ENCODE assay signal across 12 cellular contexts in the genomic region with DNA sequence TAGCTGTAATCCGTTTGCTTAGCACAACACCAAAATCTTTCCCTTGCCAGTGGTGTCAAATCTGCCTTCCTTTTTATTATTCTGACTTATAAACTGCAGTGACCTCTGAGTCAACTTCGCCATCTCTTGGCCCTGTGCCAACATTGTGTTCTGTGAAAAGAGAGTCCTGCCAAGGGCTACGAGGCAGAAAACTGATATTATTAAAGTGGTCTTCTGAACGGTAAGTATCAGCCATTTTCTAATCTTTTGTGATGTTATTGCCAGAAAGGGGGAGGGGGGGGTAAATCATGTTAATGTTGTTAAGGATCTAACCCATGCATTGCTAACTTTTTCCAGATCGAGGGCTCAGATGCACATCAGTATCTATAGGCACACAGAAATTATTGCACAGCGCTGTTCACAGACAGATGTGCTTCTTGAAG.
DNase-seq lines count a peak whose midpoint lies in the region; ATAC-seq and TF ChIP-seq lines count a peak whose summit lies in the region.
"Had no signal": no experiment of that assay in that cellular context is flagged by ENCODE, and none has a peak within 500 bp of the region (broad histone marks: within the 10 kb centered on the region; RNA-seq: fewer than 3 reads in every experiment).

No MANE protein-coding gene starts in this region.

- BruUV-seq in MCF 10A (replicated peaks; lab: Mats Ljungman, UMichigan): no TSS peak

- H3K4me3 ChIP-seq in breast epithelium (no peak overlapping the region), H7 (ENCODE audit: insufficient read depth, low read depth, low read length) (no peak overlapping the region)

- no peak for ATAC-seq in stimulated activated memory B cell treated with anti-CD40 and anti-IgM and Interleukin-4, amounts not matched to agents 10 μg/mL and 1 μg/mL and 100 μg/mL, for 72 hours
- ATAC-seq: stimulated activated naive B cell treated with anti-CD40 and anti-IgM and Interleukin-4, amounts not matched to agents 10 μg/mL and 1 μg/mL and 100 μg/mL, for 72 hours had no signal

- no peaks in the 10 kb centered on the region for H3K27me3 ChIP-seq in breast epithelium
- H3K27me3 ChIP-seq in H7 (ENCODE audit: control insufficient read depth, insufficient read depth, low read length): no peaks in the 10 kb centered on the region

- H3K36me3 Mint-ChIP-seq in MCF 10A (ENCODE audit: insufficient read depth, unreplicated experiment): no peaks in the 10 kb centered on the region
- peaks cover 16% of the 10 kb centered on the region for H3K36me3 Mint-ChIP-seq in stimulated activated memory B cell treated with anti-CD40 and anti-IgM and Interleukin-4, amounts not matched to agents 10 μg/mL and 1 μg/mL and 100 μg/mL, for 72 hours

- H3K9me3 ChIP-seq in breast epithelium: peaks cover 0 to 14% of the 10 kb centered on the region in 2 donors

- no peak overlapping the region for H3K27ac Mint-ChIP-seq in MCF 10A (ENCODE audit: low read depth, unreplicated experiment)
- no peak overlapping the region for H3K27ac Mint-ChIP-seq in stimulated activated memory B cell treated with anti-CD40 and anti-IgM and Interleukin-4, amounts not matched to agents 10 μg/mL and 1 μg/mL and 100 μg/mL, for 72 hours
- H3K27ac Mint-ChIP-seq: activated CD4-positive, alpha-beta T cell treated with anti-CD3 and anti-CD28 coated beads, Interleukin-2, amount 10 ng/mL, durations not matched to agents 24 days and 14 days; B cell; stimulated activated naive B cell treated with anti-CD40 and anti-IgM and Interleukin-4, amounts not matched to agents 10 μg/mL and 1 μg/mL and 100 μg/mL, for 72 hours had no signal

- peaks cover 7% of the 10 kb centered on the region for H3K4me1 Mint-ChIP-seq in MCF 10A (ENCODE audit: insufficient read depth, unreplicated experiment)
- peaks cover 10% of the 10 kb centered on the region for H3K4me1 Mint-ChIP-seq in stimulated activated memory B cell treated with anti-CD40 and anti-IgM and Interleukin-4, amounts not matched to agents 10 μg/mL and 1 μg/mL and 100 μg/mL, for 72 hours
- H3K4me1 Mint-ChIP-seq: activated CD4-positive, alpha-beta T cell treated with anti-CD3 and anti-CD28 coated beads, Interleukin-2, amount 10 ng/mL, durations not matched to agents 24 days and 14 days had no signal

- TF ChIP-seq CTCF in MCF 10A (IDR thresholded peaks at IDR 0.05; ENCODE audit: unreplicated experiment) (no peak), breast epithelium (IDR thresholded peaks at IDR 0.05) (no peak)

- H3K4me3 Mint-ChIP-seq in MCF 10A (ENCODE audit: unreplicated experiment): no peak overlapping the region
- no peak overlapping the region for H3K4me3 Mint-ChIP-seq in stimulated activated memory B cell treated with anti-CD40 and anti-IgM and Interleukin-4, amounts not matched to agents 10 μg/mL and 1 μg/mL and 100 μg/mL, for 72 hours
- H3K4me3 Mint-ChIP-seq: activated CD4-positive, alpha-beta T cell treated with anti-CD3 and anti-CD28 coated beads, Interleukin-2, amount 10 ng/mL, durations not matched to agents 24 days and 14 days; B cell; stimulated activated naive B cell treated with anti-CD40 and anti-IgM and Interleukin-4, amounts not matched to agents 10 μg/mL and 1 μg/mL and 100 μg/mL, for 72 hours had no signal

- POLR2A ChIA-PET in MCF 10A (lab: Yijun Ruan, JAX): interaction anchor here (0.6 kb wide), 1 partner anchor 153 kb away, joined by 3 read pairs; no protein-coding TSS in a partner anchor

- CTCF ChIA-PET in MCF 10A (lab: Yijun Ruan, JAX): interaction anchor here (0.5 to 1.6 kb wide), 6 partner anchors 10 to 570 kb away, joined by 3 to 7 read pairs (median 4); no protein-coding TSS in a partner anchor

- intact Hi-C loops in MCF 10A (cut with micrococcal nuclease) (no loop called here), breast epithelium (cut with DNase I; ENCODE audit: low total_unique reads) (no loop called here)

- no peak for TF ChIP-seq POLR2A in breast epithelium (IDR thresholded peaks at IDR 0.05)

- H3K9me3 Mint-ChIP-seq in MCF 10A (ENCODE audit: unreplicated experiment): peaks cover 8% of the 10 kb centered on the region
- peaks cover 6% of the 10 kb centered on the region for H3K9me3 Mint-ChIP-seq in stimulated activated memory B cell treated with anti-CD40 and anti-IgM and Interleukin-4, amounts not matched to agents 10 μg/mL and 1 μg/mL and 100 μg/mL, for 72 hours
- H3K9me3 Mint-ChIP-seq: activated CD4-positive, alpha-beta T cell treated with anti-CD3 and anti-CD28 coated beads, Interleukin-2, amount 10 ng/mL, durations not matched to agents 24 days and 14 days had no signal

- DNase-seq in MCF 10A (ENCODE audit: unreplicated experiment): peak; percentile 74
- DNase-seq in breast epithelium (ENCODE audit: low spot score in 2 of 2): no peak
- DNase-seq in dermis blood vessel endothelial cell: peak; percentile 92
- peak; percentile 55 for DNase-seq in left kidney (ENCODE audit: low read depth, low spot score)
- no peak for DNase-seq in NCI-H524 (lab: John Stamatoyannopoulos, UW)
- DNase-seq in H7: no peak
- no peak for DNase-seq in D341Med (ENCODE audit: low spot score)
- DNase-seq: activated CD4-positive, alpha-beta T cell treated with anti-CD3 and anti-CD28 coated beads, Interleukin-2, amount 10 ng/mL, durations not matched to agents 24 days and 14 days; NK-92 treated with Interleukin-12 subunit alpha and Interleukin-12 subunit beta, amount 100 ng/mL, for 24 hours; stimulated activated naive B cell treated with anti-CD40 and anti-IgM and Interleukin-4, amounts not matched to agents 10 μg/mL and 1 μg/mL and 100 μg/mL, for 72 hours had no signal

- H3K27me3 Mint-ChIP-seq in MCF 10A (ENCODE audit: insufficient read depth, unreplicated experiment): no peaks in the 10 kb centered on the region
- H3K27me3 Mint-ChIP-seq in stimulated activated memory B cell treated with anti-CD40 and anti-IgM and Interleukin-4, amounts not matched to agents 10 μg/mL and 1 μg/mL and 100 μg/mL, for 72 hours: no peaks in the 10 kb centered on the region
- H3K27me3 Mint-ChIP-seq: activated CD4-positive, alpha-beta T cell treated with anti-CD3 and anti-CD28 coated beads, Interleukin-2, amount 10 ng/mL, durations not matched to agents 24 days and 14 days; B cell; stimulated activated naive B cell treated with anti-CD40 and anti-IgM and Interleukin-4, amounts not matched to agents 10 μg/mL and 1 μg/mL and 100 μg/mL, for 72 hours had no signal

- no peak overlapping the region for H3K27ac ChIP-seq in breast epithelium

- no peaks in the 10 kb centered on the region for H3K4me1 ChIP-seq in breast epithelium

- H3K36me3 ChIP-seq in breast epithelium (no peaks in the 10 kb centered on the region), H7 (replicated peaks; ENCODE audit: control insufficient read depth, insufficient read depth, low read length) (no peaks in the 10 kb centered on the region)

Comparison
In these comparisons a context has a peak if more than half of its experiments do, and no peak if none do; other contexts are left out.
1. DNase-seq: peak in MCF 10A (single experiment), dermis blood vessel endothelial cell (single experiment) and left kidney (single experiment); none in breast epithelium (0 of 2), NCI-H524 (0 of 2), H7 (single experiment) and D341Med (single experiment).